ENCODE assay signal across 8 cellular contexts in genomic region chr1:31372961-31373896, GRCh38. TPM values are rescaled to one million over a fixed set of nuclear protein-coding genes. Genes with fewer than 3 reads are reported as not detected.
DNase-seq lines count a peak whose midpoint lies in the region; ATAC-seq, FAIRE-seq and TF ChIP-seq lines count a peak whose summit lies in the region.

Gene FABP3, minus strand, starts transcription at chr1:31373076. Its CDS starts 62 bp downstream, at chr1:31373014.

- in situ Hi-C loops in ACHN (cut with HindIII; ENCODE audit: low pct_ligation_motif_present, low pct_unique_long_range_greater_than_20kb, low sequenced_read_pairs), result no loop called here

- ATAC-seq in sciatic nerve, result peak; percentile 87
- no peak for ATAC-seq in HG02981 (IDR thresholded peaks at IDR 0.05; ENCODE audit: unreplicated experiment)

- intact Hi-C loops in sciatic nerve (cut with DNase I), result no loop called here

- peak; percentile 21 for FAIRE-seq in GM18507 (lab: Jason Lieb, UNC)

- POLR2A ChIA-PET in RWPE1 (lab: Yijun Ruan, JAX; ENCODE audit: low non-redundant PET), result no interaction called here

- CTCF ChIA-PET in RWPE1 (lab: Yijun Ruan, JAX), result interaction anchor here (0.8 to 1.5 kb wide), 2 partner anchors 21 to 192 kb away, joined by 4 to 5 read pairs; no protein-coding TSS in a partner anchor

- no peak for TF ChIP-seq CTCF in RWPE1 (conservative IDR thresholded peaks at IDR 0.05; ENCODE audit: low read depth)

- DNase-seq in ACHN (peak; percentile 71), GM18507 (ENCODE audit: extremely low spot score, insufficient read length, low read depth) (no peak), RWPE1 (ENCODE audit: low spot score) (peak; percentile 45), cerebellar cortex (ENCODE audit: low spot score) (peak; percentile 73), iPS-NIHi7 (ENCODE audit: extremely low spot score) (peak; percentile 95), sciatic nerve (ENCODE audit: low spot score) (peak; percentile 73), NCI-H2029 (lab: John Stamatoyannopoulos, UW) (no peak)

- peak within 1 kb of the TSS; percentile 89 for H3K27ac ChIP-seq in RWPE1

RNA-seq across cellular contexts. Expression of gene FABP3, which starts in this region (rescaled TPM):
- 6.5 TPM for total RNA-seq in sciatic nerve

Comparison
In these comparisons a context has a peak if more than half of its experiments do, and no peak if none do; other contexts are left out.
1. DNase-seq: peak in ACHN (single experiment), RWPE1 (single experiment), cerebellar cortex (single experiment), iPS-NIHi7 (single experiment) and sciatic nerve (single experiment); none in GM18507 (single experiment) and NCI-H2029 (single experiment).